Comparison of ENCODE assay signal across 8 cellular contexts in the genomic region with DNA sequence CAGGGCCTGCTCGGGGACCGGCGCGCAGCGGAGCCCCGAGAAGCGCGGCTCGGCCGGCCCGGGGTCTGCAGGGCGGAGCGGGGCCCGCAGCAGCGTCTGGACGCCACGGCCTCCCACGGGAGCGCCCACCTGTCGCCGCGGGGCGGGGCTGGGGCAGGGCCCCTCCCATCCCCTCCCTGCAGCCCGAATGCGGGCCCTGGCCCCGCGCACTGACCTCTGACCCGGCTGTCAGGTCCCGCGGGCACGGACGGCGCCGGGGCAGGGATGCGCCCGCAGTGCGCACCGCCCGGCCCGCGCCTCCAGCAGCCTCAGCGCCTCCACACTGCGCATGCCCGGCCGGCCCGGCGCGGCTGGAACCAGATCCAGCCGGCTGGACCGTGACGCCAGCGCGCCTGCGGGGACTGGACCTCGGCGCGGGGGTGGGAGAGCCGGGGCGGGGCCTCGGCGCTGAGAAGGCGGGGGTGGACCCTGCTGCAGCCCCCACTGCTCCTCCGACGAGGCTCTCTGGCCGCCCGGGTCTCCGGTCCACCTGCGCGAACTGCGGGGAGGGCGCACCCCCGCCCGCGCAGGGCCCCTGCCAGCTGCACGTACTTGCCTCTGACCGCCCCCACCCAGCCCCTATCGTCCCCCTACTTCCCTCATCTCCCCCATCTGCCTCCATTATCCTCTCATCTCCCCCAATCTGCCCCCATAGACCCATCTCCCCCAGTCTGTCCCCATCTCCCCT. TPM values are rescaled to one million over a fixed set of nuclear protein-coding genes. Genes with fewer than 3 reads are reported as not detected.
DNase-seq lines count a peak whose midpoint lies in the region; ATAC-seq, FAIRE-seq and TF ChIP-seq lines count a peak whose summit lies in the region.

No MANE protein-coding gene starts in this region.

- H3K4me1 Mint-ChIP-seq in neural crest cell: peaks cover 23% of the 10 kb centered on the region
- peaks cover 42% of the 10 kb centered on the region for H3K4me1 Mint-ChIP-seq in stimulated activated naive CD8-positive, alpha-beta T cell treated with anti-CD3 and anti-CD28 coated beads, Interleukin-15, Interleukin-2, amounts not matched to agents 100 ng/mL and 50 ng/mL, for 24 hours (ENCODE audit: low read depth)

- no peak overlapping the region for H3K4me3 Mint-ChIP-seq in neural crest cell
- peak overlapping the region; percentile 63 for H3K4me3 Mint-ChIP-seq in stimulated activated naive CD8-positive, alpha-beta T cell treated with anti-CD3 and anti-CD28 coated beads, Interleukin-15, Interleukin-2, amounts not matched to agents 100 ng/mL and 50 ng/mL, for 24 hours

- H3K36me3 Mint-ChIP-seq in neural crest cell (ENCODE audit: low read depth): peaks cover 2% of the 10 kb centered on the region
- peaks cover 7% of the 10 kb centered on the region for H3K36me3 Mint-ChIP-seq in stimulated activated naive CD8-positive, alpha-beta T cell treated with anti-CD3 and anti-CD28 coated beads, Interleukin-15, Interleukin-2, amounts not matched to agents 100 ng/mL and 50 ng/mL, for 24 hours (ENCODE audit: low read depth)

- H3K4me3 ChIP-seq in foreskin fibroblast (ENCODE audit: low read depth in 1 of 2, low read length in 2 of 2): peak overlapping the region; percentile 61 to 66

- no peaks in the 10 kb centered on the region for H3K9me3 Mint-ChIP-seq in neural crest cell
- no peaks in the 10 kb centered on the region for H3K9me3 Mint-ChIP-seq in stimulated activated naive CD8-positive, alpha-beta T cell treated with anti-CD3 and anti-CD28 coated beads, Interleukin-15, Interleukin-2, amounts not matched to agents 100 ng/mL and 50 ng/mL, for 24 hours

- DNase-seq in D721Med (ENCODE audit: insufficient read length, low spot score) (peak; percentile 99), HUDEP-2 (lab: John Stamatoyannopoulos, UW; ENCODE audit: unreplicated experiment in 76 of 76) (peak in 74 of 76 experiments; percentile 14 to 97 (median 81)), RCC 7860 (ENCODE audit: low spot score) (peak; percentile 76), activated gamma-delta T cell (lab: John Stamatoyannopoulos, UW) (peak; percentile 76), foreskin fibroblast (peak; percentile 90 to 97), neural crest cell (ENCODE audit: low read depth, low spot score) (peak; percentile 73)

- peak; percentile 38 for ATAC-seq in GM21381 (IDR thresholded peaks at IDR 0.05; ENCODE audit: unreplicated experiment)

- H3K27me3 Mint-ChIP-seq in neural crest cell (ENCODE audit: low read depth): peaks cover 2% of the 10 kb centered on the region
- H3K27me3 Mint-ChIP-seq in stimulated activated naive CD8-positive, alpha-beta T cell treated with anti-CD3 and anti-CD28 coated beads, Interleukin-15, Interleukin-2, amounts not matched to agents 100 ng/mL and 50 ng/mL, for 24 hours: no peaks in the 10 kb centered on the region

- TF ChIP-seq CTCF in D721Med (IDR thresholded peaks at IDR 0.05; ENCODE audit: insufficient read depth, missing control alignments) (no peak), foreskin fibroblast (IDR thresholded peaks at IDR 0.05; ENCODE audit: low read depth, low read length) (no peak), neural crest cell (conservative IDR thresholded peaks at IDR 0.05) (no peak)

- no peak overlapping the region for H3K27ac Mint-ChIP-seq in neural crest cell (ENCODE audit: unreplicated experiment)
- H3K27ac Mint-ChIP-seq in stimulated activated naive CD8-positive, alpha-beta T cell treated with anti-CD3 and anti-CD28 coated beads, Interleukin-15, Interleukin-2, amounts not matched to agents 100 ng/mL and 50 ng/mL, for 24 hours: peak overlapping the region; percentile 49

- FAIRE-seq in D721Med (lab: Jason Lieb, UNC): no peak
- no peak for FAIRE-seq in RCC 7860 (lab: Jason Lieb, UNC)

RNA-seq across cellular contexts. Expression of a gene that starts 16.1 kb away (rescaled TPM):
- total RNA-seq in neural crest cell: 0.41 TPM in 1 of 2 replicates, not detected in the other

RNA-seq across cellular contexts. Expression of a gene that starts 45.2 kb away (rescaled TPM):
- not detected in 2 replicates for total RNA-seq in neural crest cell

RNA-seq across cellular contexts. Expression of a gene that starts 52.9 kb away (rescaled TPM):
- total RNA-seq in neural crest cell: 12.7 and 13.1 TPM in 2 replicates

RNA-seq across cellular contexts. Expression of a gene that starts 59.7 kb away (rescaled TPM):
- 0.91 and 1.1 TPM in 2 replicates for total RNA-seq in neural crest cell

Comparison
In these comparisons a context has a peak if more than half of its experiments do, and no peak if none do; other contexts are left out.
1. Peak in every context shown above with its lines: DNase-seq, ATAC-seq and H3K4me3 ChIP-seq.